1 cellular context compared by ENCODE assay signal in genomic region chr17:45290269-45290765, GRCh38.
TF ChIP-seq lines count a peak whose summit lies in the region.

No MANE protein-coding gene starts in this region.

TF ChIP-seq in HepG2, 621 proteins besides CTCF, POLR2A, EP300 and RAD21:
- TF ChIP-seq GATAD1 (CRISPR knock-in tag; IDR thresholded peaks at IDR 0.05) = no peak
- 0 out of 2 replicates have a peak, but pooled peaks have one; percentile 36 for TF ChIP-seq ZNF776 (CRISPR knock-in tag; IDR thresholded peaks at IDR 0.05)
